Comparison of ENCODE assay signal across 10 cellular contexts in genomic region chr11:96969251-96969650, GRCh38.
"Had no signal": no experiment of that assay in that cellular context is flagged by ENCODE, and none has a peak within 500 bp of the region (broad histone marks: within the 10 kb centered on the region; RNA-seq: fewer than 3 reads in every experiment).

No MANE protein-coding gene starts in this region.

- H3K4me1 ChIP-seq: neural progenitor cell, parathyroid adenoma, tibial artery, vagina had no signal

- H3K27ac ChIP-seq: neural progenitor cell, parathyroid adenoma, tibial artery, vagina had no signal

- DNase-seq: activated CD4-positive, alpha-beta memory T cell treated with anti-CD3 and anti-CD28 coated beads for 36 hours; activated effector memory CD4-positive, alpha-beta T cell treated with anti-CD3 and anti-CD28 coated beads, Interleukin-2, amount 50 U/mL, for 16 hours; activated T-cell treated with anti-CD3 and anti-CD28 coated beads, Interleukin-2, amount 50 U/mL, for 4 hours; amygdala; tibial artery had no signal

- H3K4me3 ChIP-seq: neural progenitor cell, tibial artery, vagina had no signal

- ATAC-seq: activated naive CD4-positive, alpha-beta T cell treated with anti-CD3 and anti-CD28 coated beads, Interleukin-2, amount 50 U/mL, for 72 hours; activated T-cell treated with anti-CD3 and anti-CD28 coated beads, Interleukin-2, amount 50 U/mL, for 4 hours; stimulated activated effector memory CD8-positive, alpha-beta T cell treated with anti-CD3 and anti-CD28 coated beads, Interleukin-12 subunit alpha, Interleukin-12 subunit beta, amount 100 ng/mL, for 72 hours had no signal

- H3K36me3 ChIP-seq: neural progenitor cell, tibial artery, vagina had no signal

- H3K9me3 ChIP-seq: tibial artery, vagina had no signal

- H3K27me3 ChIP-seq: neural progenitor cell, tibial artery, vagina had no signal
